Comparison of ENCODE assay signal across 1 cellular context in the genomic region with DNA sequence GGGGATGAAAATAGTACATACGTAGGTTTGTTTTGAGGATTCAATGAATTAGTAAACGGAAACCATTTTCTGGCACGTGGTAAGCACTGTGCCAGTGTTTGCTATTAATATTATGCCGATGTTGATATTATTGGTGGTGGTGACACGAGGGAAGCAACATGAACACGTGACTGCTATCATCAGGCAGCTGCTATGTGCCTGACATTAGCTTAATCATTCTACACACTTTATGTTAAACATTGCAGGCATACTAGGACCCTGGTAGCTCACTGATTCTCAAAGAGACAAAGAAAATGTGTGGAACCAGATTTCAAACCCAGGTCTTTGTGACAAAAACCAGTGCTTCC.
TF ChIP-seq lines count a peak whose summit lies in the region.

No MANE protein-coding gene starts in this region.

TF ChIP-seq in K562, 482 proteins besides CTCF, POLR2A, EP300 and RAD21 (continues in another document):
- no peak for TF ChIP-seq SPI1 (IDR thresholded peaks at IDR 0.05; ENCODE audit: borderline replicate concordance, low read depth, low read length)
- no peak for TF ChIP-seq TSC22D4 (tag; IDR thresholded peaks at IDR 0.05)
- TF ChIP-seq, protein P1, sequence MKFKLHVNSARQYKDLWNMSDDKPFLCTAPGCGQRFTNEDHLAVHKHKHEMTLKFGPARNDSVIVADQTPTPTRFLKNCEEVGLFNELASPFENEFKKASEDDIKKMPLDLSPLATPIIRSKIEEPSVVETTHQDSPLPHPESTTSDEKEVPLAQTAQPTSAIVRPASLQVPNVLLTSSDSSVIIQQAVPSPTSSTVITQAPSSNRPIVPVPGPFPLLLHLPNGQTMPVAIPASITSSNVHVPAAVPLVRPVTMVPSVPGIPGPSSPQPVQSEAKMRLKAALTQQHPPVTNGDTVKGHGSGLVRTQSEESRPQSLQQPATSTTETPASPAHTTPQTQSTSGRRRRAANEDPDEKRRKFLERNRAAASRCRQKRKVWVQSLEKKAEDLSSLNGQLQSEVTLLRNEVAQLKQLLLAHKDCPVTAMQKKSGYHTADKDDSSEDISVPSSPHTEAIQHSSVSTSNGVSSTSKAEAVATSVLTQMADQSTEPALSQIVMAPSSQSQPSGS (CRISPR knock-in tag; IDR thresholded peaks at IDR 0.05), result no peak
- TF ChIP-seq TGIF2 (CRISPR knock-in tag; IDR thresholded peaks at IDR 0.05), result no peak
- TF ChIP-seq E2F3 (CRISPR knock-in tag; IDR thresholded peaks at IDR 0.05), result no peak
- TF ChIP-seq, protein P2, sequence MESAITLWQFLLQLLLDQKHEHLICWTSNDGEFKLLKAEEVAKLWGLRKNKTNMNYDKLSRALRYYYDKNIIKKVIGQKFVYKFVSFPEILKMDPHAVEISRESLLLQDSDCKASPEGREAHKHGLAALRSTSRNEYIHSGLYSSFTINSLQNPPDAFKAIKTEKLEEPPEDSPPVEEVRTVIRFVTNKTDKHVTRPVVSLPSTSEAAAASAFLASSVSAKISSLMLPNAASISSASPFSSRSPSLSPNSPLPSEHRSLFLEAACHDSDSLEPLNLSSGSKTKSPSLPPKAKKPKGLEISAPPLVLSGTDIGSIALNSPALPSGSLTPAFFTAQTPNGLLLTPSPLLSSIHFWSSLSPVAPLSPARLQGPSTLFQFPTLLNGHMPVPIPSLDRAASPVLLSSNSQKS (CRISPR knock-in tag; IDR thresholded peaks at IDR 0.05), result no peak
- no peak for TF ChIP-seq ZKSCAN3 (CRISPR knock-in tag; IDR thresholded peaks at IDR 0.05)
- peak; percentile 14; the same call in 1 of the 2 replicates for TF ChIP-seq ZNF589 (CRISPR knock-in tag; IDR thresholded peaks at IDR 0.05; ENCODE audit: low read depth)
- TF ChIP-seq CBFA2T2 (conservative IDR thresholded peaks at IDR 0.05), result peak; percentile 26; the same call in 1 of the 2 replicates
- TF ChIP-seq FIP1L1 (IDR thresholded peaks at IDR 0.05; ENCODE audit: low read depth, low read length, poor library complexity, severe bottlenecking), result no peak
- TF ChIP-seq HSF4 (CRISPR knock-in tag; IDR thresholded peaks at IDR 0.05; ENCODE audit: borderline replicate concordance), result no peak
- TF ChIP-seq, protein P3, sequence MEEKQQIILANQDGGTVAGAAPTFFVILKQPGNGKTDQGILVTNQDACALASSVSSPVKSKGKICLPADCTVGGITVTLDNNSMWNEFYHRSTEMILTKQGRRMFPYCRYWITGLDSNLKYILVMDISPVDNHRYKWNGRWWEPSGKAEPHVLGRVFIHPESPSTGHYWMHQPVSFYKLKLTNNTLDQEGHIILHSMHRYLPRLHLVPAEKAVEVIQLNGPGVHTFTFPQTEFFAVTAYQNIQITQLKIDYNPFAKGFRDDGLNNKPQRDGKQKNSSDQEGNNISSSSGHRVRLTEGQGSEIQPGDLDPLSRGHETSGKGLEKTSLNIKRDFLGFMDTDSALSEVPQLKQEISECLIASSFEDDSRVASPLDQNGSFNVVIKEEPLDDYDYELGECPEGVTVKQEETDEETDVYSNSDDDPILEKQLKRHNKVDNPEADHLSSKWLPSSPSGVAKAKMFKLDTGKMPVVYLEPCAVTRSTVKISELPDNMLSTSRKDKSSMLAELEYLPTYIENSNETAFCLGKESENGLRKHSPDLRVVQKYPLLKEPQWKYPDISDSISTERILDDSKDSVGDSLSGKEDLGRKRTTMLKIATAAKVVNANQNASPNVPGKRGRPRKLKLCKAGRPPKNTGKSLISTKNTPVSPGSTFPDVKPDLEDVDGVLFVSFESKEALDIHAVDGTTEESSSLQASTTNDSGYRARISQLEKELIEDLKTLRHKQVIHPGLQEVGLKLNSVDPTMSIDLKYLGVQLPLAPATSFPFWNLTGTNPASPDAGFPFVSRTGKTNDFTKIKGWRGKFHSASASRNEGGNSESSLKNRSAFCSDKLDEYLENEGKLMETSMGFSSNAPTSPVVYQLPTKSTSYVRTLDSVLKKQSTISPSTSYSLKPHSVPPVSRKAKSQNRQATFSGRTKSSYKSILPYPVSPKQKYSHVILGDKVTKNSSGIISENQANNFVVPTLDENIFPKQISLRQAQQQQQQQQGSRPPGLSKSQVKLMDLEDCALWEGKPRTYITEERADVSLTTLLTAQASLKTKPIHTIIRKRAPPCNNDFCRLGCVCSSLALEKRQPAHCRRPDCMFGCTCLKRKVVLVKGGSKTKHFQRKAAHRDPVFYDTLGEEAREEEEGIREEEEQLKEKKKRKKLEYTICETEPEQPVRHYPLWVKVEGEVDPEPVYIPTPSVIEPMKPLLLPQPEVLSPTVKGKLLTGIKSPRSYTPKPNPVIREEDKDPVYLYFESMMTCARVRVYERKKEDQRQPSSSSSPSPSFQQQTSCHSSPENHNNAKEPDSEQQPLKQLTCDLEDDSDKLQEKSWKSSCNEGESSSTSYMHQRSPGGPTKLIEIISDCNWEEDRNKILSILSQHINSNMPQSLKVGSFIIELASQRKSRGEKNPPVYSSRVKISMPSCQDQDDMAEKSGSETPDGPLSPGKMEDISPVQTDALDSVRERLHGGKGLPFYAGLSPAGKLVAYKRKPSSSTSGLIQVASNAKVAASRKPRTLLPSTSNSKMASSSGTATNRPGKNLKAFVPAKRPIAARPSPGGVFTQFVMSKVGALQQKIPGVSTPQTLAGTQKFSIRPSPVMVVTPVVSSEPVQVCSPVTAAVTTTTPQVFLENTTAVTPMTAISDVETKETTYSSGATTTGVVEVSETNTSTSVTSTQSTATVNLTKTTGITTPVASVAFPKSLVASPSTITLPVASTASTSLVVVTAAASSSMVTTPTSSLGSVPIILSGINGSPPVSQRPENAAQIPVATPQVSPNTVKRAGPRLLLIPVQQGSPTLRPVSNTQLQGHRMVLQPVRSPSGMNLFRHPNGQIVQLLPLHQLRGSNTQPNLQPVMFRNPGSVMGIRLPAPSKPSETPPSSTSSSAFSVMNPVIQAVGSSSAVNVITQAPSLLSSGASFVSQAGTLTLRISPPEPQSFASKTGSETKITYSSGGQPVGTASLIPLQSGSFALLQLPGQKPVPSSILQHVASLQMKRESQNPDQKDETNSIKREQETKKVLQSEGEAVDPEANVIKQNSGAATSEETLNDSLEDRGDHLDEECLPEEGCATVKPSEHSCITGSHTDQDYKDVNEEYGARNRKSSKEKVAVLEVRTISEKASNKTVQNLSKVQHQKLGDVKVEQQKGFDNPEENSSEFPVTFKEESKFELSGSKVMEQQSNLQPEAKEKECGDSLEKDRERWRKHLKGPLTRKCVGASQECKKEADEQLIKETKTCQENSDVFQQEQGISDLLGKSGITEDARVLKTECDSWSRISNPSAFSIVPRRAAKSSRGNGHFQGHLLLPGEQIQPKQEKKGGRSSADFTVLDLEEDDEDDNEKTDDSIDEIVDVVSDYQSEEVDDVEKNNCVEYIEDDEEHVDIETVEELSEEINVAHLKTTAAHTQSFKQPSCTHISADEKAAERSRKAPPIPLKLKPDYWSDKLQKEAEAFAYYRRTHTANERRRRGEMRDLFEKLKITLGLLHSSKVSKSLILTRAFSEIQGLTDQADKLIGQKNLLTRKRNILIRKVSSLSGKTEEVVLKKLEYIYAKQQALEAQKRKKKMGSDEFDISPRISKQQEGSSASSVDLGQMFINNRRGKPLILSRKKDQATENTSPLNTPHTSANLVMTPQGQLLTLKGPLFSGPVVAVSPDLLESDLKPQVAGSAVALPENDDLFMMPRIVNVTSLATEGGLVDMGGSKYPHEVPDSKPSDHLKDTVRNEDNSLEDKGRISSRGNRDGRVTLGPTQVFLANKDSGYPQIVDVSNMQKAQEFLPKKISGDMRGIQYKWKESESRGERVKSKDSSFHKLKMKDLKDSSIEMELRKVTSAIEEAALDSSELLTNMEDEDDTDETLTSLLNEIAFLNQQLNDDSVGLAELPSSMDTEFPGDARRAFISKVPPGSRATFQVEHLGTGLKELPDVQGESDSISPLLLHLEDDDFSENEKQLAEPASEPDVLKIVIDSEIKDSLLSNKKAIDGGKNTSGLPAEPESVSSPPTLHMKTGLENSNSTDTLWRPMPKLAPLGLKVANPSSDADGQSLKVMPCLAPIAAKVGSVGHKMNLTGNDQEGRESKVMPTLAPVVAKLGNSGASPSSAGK (IDR thresholded peaks at IDR 0.05), result peak; percentile 21
- no peak for TF ChIP-seq ILF3 (IDR thresholded peaks at IDR 0.05; ENCODE audit: borderline replicate concordance)
- 0 out of 2 replicates have a peak, but pooled peaks have one; percentile 6 for TF ChIP-seq DPF2 (IDR thresholded peaks at IDR 0.05)
- TF ChIP-seq, protein P4, sequence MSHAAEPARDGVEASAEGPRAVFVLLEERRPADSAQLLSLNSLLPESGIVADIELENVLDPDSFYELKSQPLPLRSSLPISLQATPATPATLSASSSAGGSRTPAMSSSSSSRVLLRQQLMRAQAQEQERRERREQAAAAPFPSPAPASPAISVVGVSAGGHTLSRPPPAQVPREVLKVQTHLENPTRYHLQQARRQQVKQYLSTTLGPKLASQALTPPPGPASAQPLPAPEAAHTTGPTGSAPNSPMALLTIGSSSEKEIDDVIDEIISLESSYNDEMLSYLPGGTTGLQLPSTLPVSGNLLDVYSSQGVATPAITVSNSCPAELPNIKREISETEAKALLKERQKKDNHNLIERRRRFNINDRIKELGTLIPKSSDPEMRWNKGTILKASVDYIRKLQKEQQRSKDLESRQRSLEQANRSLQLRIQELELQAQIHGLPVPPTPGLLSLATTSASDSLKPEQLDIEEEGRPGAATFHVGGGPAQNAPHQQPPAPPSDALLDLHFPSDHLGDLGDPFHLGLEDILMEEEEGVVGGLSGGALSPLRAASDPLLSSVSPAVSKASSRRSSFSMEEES (CRISPR knock-in tag; IDR thresholded peaks at IDR 0.05), result peak; percentile 82
- TF ChIP-seq HDAC3 (IDR thresholded peaks at IDR 0.05; ENCODE audit: borderline replicate concordance, partially characterized antibody), result no peak
- TF ChIP-seq HMG20A (CRISPR knock-in tag; conservative IDR thresholded peaks at IDR 0.05), result no peak
- TF ChIP-seq EZH2 (IDR thresholded peaks at IDR 0.05; ENCODE audit: borderline replicate concordance, low read depth, low read length), result no peak
- no peak for TF ChIP-seq L3MBTL2 (IDR thresholded peaks at IDR 0.05)
- TF ChIP-seq MEF2D (tag; conservative IDR thresholded peaks at IDR 0.05; ENCODE audit: low read depth), result no peak
- no peak for TF ChIP-seq ZNF311 (CRISPR knock-in tag; IDR thresholded peaks at IDR 0.05)
- peak; percentile 53; the same call in 1 of the 2 replicates for TF ChIP-seq BHLHE40 (IDR thresholded peaks at IDR 0.05; ENCODE audit: low read length)
- TF ChIP-seq ZEB2 (IDR thresholded peaks at IDR 0.05), result no peak
- TF ChIP-seq KAT7 (CRISPR knock-in tag; IDR thresholded peaks at IDR 0.05; ENCODE audit: borderline replicate concordance), result no peak
- TF ChIP-seq PURB (CRISPR knock-in tag; IDR thresholded peaks at IDR 0.05; ENCODE audit: low read depth), result no peak
- peak; percentile 37; the same call in 1 of the 2 replicates for TF ChIP-seq MXI1 (IDR thresholded peaks at IDR 0.05; ENCODE audit: low read depth, low read length)
- TF ChIP-seq BRF1 (IDR thresholded peaks at IDR 0.05; ENCODE audit: borderline replicate concordance, extremely low read depth, insufficient read length), result no peak
- TF ChIP-seq, protein P5, sequence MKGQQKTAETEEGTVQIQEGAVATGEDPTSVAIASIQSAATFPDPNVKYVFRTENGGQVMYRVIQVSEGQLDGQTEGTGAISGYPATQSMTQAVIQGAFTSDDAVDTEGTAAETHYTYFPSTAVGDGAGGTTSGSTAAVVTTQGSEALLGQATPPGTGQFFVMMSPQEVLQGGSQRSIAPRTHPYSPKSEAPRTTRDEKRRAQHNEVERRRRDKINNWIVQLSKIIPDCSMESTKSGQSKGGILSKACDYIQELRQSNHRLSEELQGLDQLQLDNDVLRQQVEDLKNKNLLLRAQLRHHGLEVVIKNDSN (CRISPR knock-in tag; IDR thresholded peaks at IDR 0.05), result peak; percentile 80
- no peak for TF ChIP-seq ZNF282 (CRISPR knock-in tag; IDR thresholded peaks at IDR 0.05)
- TF ChIP-seq ZBTB43 (CRISPR knock-in tag; IDR thresholded peaks at IDR 0.05), result no peak
- TF ChIP-seq ARID3B (CRISPR knock-in tag; IDR thresholded peaks at IDR 0.05; ENCODE audit: borderline replicate concordance), result no peak
- no peak for TF ChIP-seq GABPB1 (CRISPR knock-in tag; IDR thresholded peaks at IDR 0.05)
- TF ChIP-seq EP400 (IDR thresholded peaks at IDR 0.05), result no peak
- peak; percentile 75; the same call in 1 of the 2 replicates for TF ChIP-seq TOE1 (IDR thresholded peaks at IDR 0.05; ENCODE audit: borderline replicate concordance)
- no peak for TF ChIP-seq TOE1 (CRISPR knock-in tag; IDR thresholded peaks at IDR 0.05; ENCODE audit: borderline replicate concordance, low read depth)
- TF ChIP-seq KLF10 (CRISPR knock-in tag; IDR thresholded peaks at IDR 0.05), result no peak
- TF ChIP-seq POLR2AphosphoS5 (IDR thresholded peaks at IDR 0.05; ENCODE audit: control insufficient read depth, insufficient read depth, low read depth, low read length), result no peak
- TF ChIP-seq MTA1 (IDR thresholded peaks at IDR 0.05; ENCODE audit: borderline replicate concordance), result 0 out of 2 replicates have a peak, but pooled peaks have one; percentile 11
- TF ChIP-seq JUN (IDR thresholded peaks at IDR 0.05; ENCODE audit: borderline replicate concordance, low read depth, low read length), result no peak
- no peak for TF ChIP-seq JUN (CRISPR knock-in tag; IDR thresholded peaks at IDR 0.05; ENCODE audit: borderline replicate concordance)
- TF ChIP-seq ZNF197 (CRISPR knock-in tag; IDR thresholded peaks at IDR 0.05; ENCODE audit: low read depth), result no peak
- TF ChIP-seq, protein P6, sequence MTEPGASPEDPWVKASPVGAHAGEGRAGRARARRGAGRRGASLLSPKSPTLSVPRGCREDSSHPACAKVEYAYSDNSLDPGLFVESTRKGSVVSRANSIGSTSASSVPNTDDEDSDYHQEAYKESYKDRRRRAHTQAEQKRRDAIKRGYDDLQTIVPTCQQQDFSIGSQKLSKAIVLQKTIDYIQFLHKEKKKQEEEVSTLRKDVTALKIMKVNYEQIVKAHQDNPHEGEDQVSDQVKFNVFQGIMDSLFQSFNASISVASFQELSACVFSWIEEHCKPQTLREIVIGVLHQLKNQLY (CRISPR knock-in tag; conservative IDR thresholded peaks at IDR 0.05), result no peak
